In genomic region chr4:565614-566013, GRCh38 we compare ENCODE assay signal across 17 cellular contexts. TPM values are rescaled to one million over a fixed set of nuclear protein-coding genes. Genes with fewer than 3 reads are reported as not detected.
DNase-seq lines count a peak whose midpoint lies in the region; FAIRE-seq and TF ChIP-seq lines count a peak whose summit lies in the region.
"Not testable (repeated sequence)": the region's sequence is repeated elsewhere in the genome, so short reads cannot be mapped to it uniquely, and the experiment has no call there.
"Had no signal": no experiment of that assay in that cellular context is flagged by ENCODE, and none has a peak within 500 bp of the region (broad histone marks: within the 10 kb centered on the region; RNA-seq: fewer than 3 reads in every experiment).

No MANE protein-coding gene starts in this region.

- WGBS in esophagus muscularis mucosa = 80% methylated on average over 1 of the region's 1 CpG

- POLR2A ChIA-PET in HEK293 (lab: Yijun Ruan, JAX) = not testable (repeated sequence)

- intact Hi-C loops in esophagus muscularis mucosa (cut with DNase I); cardiac septum (cut with DNase I): not testable (repeated sequence)

- not testable (repeated sequence) for H3K4me1 ChIP-seq in HEK293 (ENCODE audit: control insufficient read depth, insufficient read depth, low read length); esophagus muscularis mucosa

- peak overlapping the region; percentile 78 for H3K4me3 Mint-ChIP-seq in endothelial cell (ENCODE audit: unreplicated experiment)
- H3K4me3 Mint-ChIP-seq in glutamatergic neuron (ENCODE audit: unreplicated experiment); osteocyte (ENCODE audit: unreplicated experiment): not testable (repeated sequence)

- H3K36me3 Mint-ChIP-seq in endothelial cell (ENCODE audit: low read depth, unreplicated experiment); glutamatergic neuron (ENCODE audit: unreplicated experiment); osteocyte (ENCODE audit: unreplicated experiment): not testable (repeated sequence)

- not testable (repeated sequence) for DNase-seq in bronchial epithelial cell (ENCODE audit: low read depth); endothelial cell (ENCODE audit: low spot score); glutamatergic neuron
- DNase-seq in esophagus muscularis mucosa (ENCODE audit: extremely low spot score) = peak; percentile 4
- peak; percentile 38 for DNase-seq in cardiac septum (ENCODE audit: low spot score)
- peak; percentile 3 for DNase-seq in osteocyte (ENCODE audit: extremely low spot score, unreplicated experiment)

- not testable (repeated sequence) for H3K9me3 ChIP-seq in HEK293 (ENCODE audit: control insufficient read depth, insufficient read depth, low read depth, low read length); esophagus muscularis mucosa

- CTCF ChIA-PET in HEK293 (lab: Yijun Ruan, JAX) = not testable (repeated sequence)

- not testable (repeated sequence) for H3K36me3 ChIP-seq in HEK293 (ENCODE audit: control insufficient read depth in 2 of 2, insufficient read depth in 1 of 2, low read length in 2 of 2); bronchial epithelial cell (ENCODE audit: control insufficient read depth, insufficient read depth, low read length); esophagus muscularis mucosa

- TF ChIP-seq EP300 in esophagus muscularis mucosa (IDR thresholded peaks at IDR 0.05) = not testable (repeated sequence)

- H3K27me3 ChIP-seq in bronchial epithelial cell (ENCODE audit: control insufficient read depth, insufficient read depth, low read length) = not testable (repeated sequence)
- peaks cover 0 to 45% (median under 1%) of the 10 kb centered on the region in 4 donors for H3K27me3 ChIP-seq in esophagus muscularis mucosa

- not testable (repeated sequence) for H3K27me3 Mint-ChIP-seq in endothelial cell (ENCODE audit: unreplicated experiment); osteocyte (ENCODE audit: unreplicated experiment)
- H3K27me3 Mint-ChIP-seq in glutamatergic neuron (ENCODE audit: unreplicated experiment) = peaks cover 14% of the 10 kb centered on the region

- not testable (repeated sequence) for H3K4me1 Mint-ChIP-seq in endothelial cell (ENCODE audit: unreplicated experiment); glutamatergic neuron (ENCODE audit: low read depth, unreplicated experiment); osteocyte (ENCODE audit: unreplicated experiment)

- not testable (repeated sequence) for H3K4me3 ChIP-seq in HEK293 (ENCODE audit: low read depth, low read length); bronchial epithelial cell (ENCODE audit: low read depth, low read length); esophagus muscularis mucosa

- TF ChIP-seq POLR2A in esophagus muscularis mucosa (IDR thresholded peaks at IDR 0.05; ENCODE audit: low read depth) = not testable (repeated sequence)

- peak; percentile 68 for FAIRE-seq in bronchial epithelial cell (lab: Jason Lieb, UNC)

- not testable (repeated sequence) for H3K9me3 Mint-ChIP-seq in endothelial cell (ENCODE audit: unreplicated experiment)
- H3K9me3 Mint-ChIP-seq in glutamatergic neuron (ENCODE audit: unreplicated experiment) = peaks cover 26% of the 10 kb centered on the region
- H3K9me3 Mint-ChIP-seq in osteocyte (ENCODE audit: unreplicated experiment) = peaks cover 29% of the 10 kb centered on the region

- TF ChIP-seq CTCF in HEK293 (tag by site-specific recombination; IDR thresholded peaks at IDR 0.05); bronchial epithelial cell (IDR thresholded peaks at IDR 0.05; ENCODE audit: insufficient read depth, low read length, severe bottlenecking); endothelial cell (IDR thresholded peaks at IDR 0.05; ENCODE audit: unreplicated experiment); esophagus muscularis mucosa (IDR thresholded peaks at IDR 0.05); glutamatergic neuron (IDR thresholded peaks at IDR 0.05; ENCODE audit: partially characterized antibody, unreplicated experiment); osteocyte (IDR thresholded peaks at IDR 0.05): not testable (repeated sequence)

- H3K27ac Mint-ChIP-seq in endothelial cell (ENCODE audit: unreplicated experiment) (peak overlapping the region; percentile 68), glutamatergic neuron (ENCODE audit: unreplicated experiment) (peak overlapping the region; percentile 44)
- not testable (repeated sequence) for H3K27ac Mint-ChIP-seq in osteocyte (ENCODE audit: unreplicated experiment)

- H3K27ac ChIP-seq in HEK293 (ENCODE audit: extremely low read depth, low read depth, low read length); esophagus muscularis mucosa (replicated peaks in 1 of 4): not testable (repeated sequence)

TF ChIP-seq in HEK293, 187 proteins besides CTCF, POLR2A, EP300 and RAD21:
- TF ChIP-seq ZSCAN30 (tag by site-specific recombination; IDR thresholded peaks at IDR 0.05) = peak; percentile 86
- peak; percentile 88 for TF ChIP-seq ZNF600 (tag by site-specific recombination; IDR thresholded peaks at IDR 0.05)

RNA-seq across cellular contexts. Expression of gene TMEM271, which starts 10.5 kb away (rescaled TPM):
- total RNA-seq in bronchial epithelial cell = not detected in 2 replicates
- not detected for total RNA-seq in endothelial cell (ENCODE audit: unreplicated experiment)
- total RNA-seq in esophagus muscularis mucosa = under 1 TPM in 2 of 4 donors, not detected in 2; 0.19 to 0.34 TPM
- total RNA-seq in glutamatergic neuron (ENCODE audit: unreplicated experiment) = 22.7 TPM
- total RNA-seq in cardiac septum = not detected
- not detected in 2 replicates for total RNA-seq in osteocyte
- total RNA-seq: A172; B cell; Caco-2; Calu3; CD4-positive, alpha-beta memory T cell; CD4-positive, alpha-beta T cell; CD4-positive, CD25-positive, alpha-beta regulatory T cell; CD8-positive, alpha-beta memory T cell; CD8-positive, alpha-beta T cell; Daoy had no signal

RNA-seq across cellular contexts. Expression of gene PDE6B, which starts 59.8 kb away (rescaled TPM):
- total RNA-seq in bronchial epithelial cell (0.64 TPM in 1 of 2 replicates, not detected in the other), endothelial cell (ENCODE audit: unreplicated experiment) (5.1 TPM), esophagus muscularis mucosa (1 to 10 TPM; 2.2 to 5.8 (median 4.4) TPM), glutamatergic neuron (ENCODE audit: unreplicated experiment) (2.3 TPM), cardiac septum (4.8 TPM), osteocyte (1.6 TPM in 2 replicates)
- total RNA-seq: A172, Caco-2, Calu3 had no signal

Comparison
In these comparisons a context has a peak if more than half of its experiments do, and no peak if none do; other contexts are left out.
1. RNA of gene TMEM271, which starts 10.5 kb away (total RNA-seq): 22.7 TPM in glutamatergic neuron (single experiment); 0.19 to 0.34 TPM in esophagus muscularis mucosa, not detected in endothelial cell (single experiment), not detected in cardiac septum (single experiment), not detected in bronchial epithelial cell and not detected in osteocyte; every median in the first group is over 10 times any median in the second.